Comparison of ENCODE assay signal across 24 cellular contexts in the genomic region with DNA sequence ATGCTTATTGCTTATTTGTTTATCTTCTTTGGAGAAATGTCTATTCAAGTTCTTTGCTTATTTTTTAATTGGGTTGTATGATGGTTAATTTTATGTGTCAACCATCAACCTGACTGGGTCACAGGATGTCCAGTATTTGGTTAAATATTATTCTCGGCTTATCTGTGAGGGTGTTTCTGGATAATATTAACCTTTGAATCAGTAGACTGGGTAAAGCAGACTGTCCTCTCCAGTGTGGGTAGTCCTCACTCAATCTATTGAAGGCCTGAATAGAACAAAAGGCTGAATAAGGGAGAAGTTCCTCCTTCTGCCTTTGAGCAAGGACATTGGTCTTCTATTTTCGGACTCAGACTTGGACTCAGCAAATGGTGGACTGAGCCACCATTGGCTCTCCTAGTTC.
"Had no signal": no experiment of that assay in that cellular context is flagged by ENCODE, and none has a peak within 500 bp of the region (broad histone marks: within the 10 kb centered on the region; RNA-seq: fewer than 3 reads in every experiment).

No MANE protein-coding gene starts in this region.

- H3K9me3 Mint-ChIP-seq: activated naive CD4-positive, alpha-beta T cell treated with anti-CD3 and anti-CD28 coated beads, Interleukin-2, amount 10 ng/mL, durations not matched to agents 7 days and 5 days; activated naive CD8-positive, alpha-beta T cell treated with anti-CD3 and anti-CD28 coated beads, Interleukin-2, amount 10 ng/mL, durations not matched to agents 7 days and 5 days; naive thymus-derived CD8-positive, alpha-beta T cell; stimulated activated effector memory CD8-positive, alpha-beta T cell treated with anti-CD3 and anti-CD28 coated beads, Interleukin-12 subunit alpha, Interleukin-12 subunit beta, amount 100 ng/mL, for 72 hours; stimulated activated naive CD8-positive, alpha-beta T cell treated with anti-CD3 and anti-CD28 coated beads, Interleukin-15, Interleukin-2, amounts not matched to agents 100 ng/mL and 50 ng/mL, for 24 hours had no signal

- H3K9me3 ChIP-seq: breast epithelium, esophagus muscularis mucosa, heart right ventricle, upper lobe of right lung had no signal

- H3K4me1 Mint-ChIP-seq: activated naive CD4-positive, alpha-beta T cell treated with anti-CD3 and anti-CD28 coated beads, Interleukin-2, amount 10 ng/mL, durations not matched to agents 7 days and 5 days; stimulated activated effector memory CD8-positive, alpha-beta T cell treated with anti-CD3 and anti-CD28 coated beads, Interleukin-12 subunit alpha, Interleukin-12 subunit beta, amount 100 ng/mL, for 72 hours had no signal

- ATAC-seq: heart right ventricle; left ventricle myocardium superior; naive thymus-derived CD8-positive, alpha-beta T cell; right cardiac atrium; stimulated activated effector memory CD8-positive, alpha-beta T cell treated with anti-CD3 and anti-CD28 coated beads, Interleukin-12 subunit alpha, Interleukin-12 subunit beta, amount 100 ng/mL, for 72 hours; upper lobe of right lung had no signal

- H3K4me3 ChIP-seq: breast epithelium, esophagus muscularis mucosa, heart right ventricle, upper lobe of right lung had no signal

- H3K4me3 Mint-ChIP-seq: activated naive CD4-positive, alpha-beta T cell treated with anti-CD3 and anti-CD28 coated beads, Interleukin-2, amount 10 ng/mL, durations not matched to agents 7 days and 5 days; activated naive CD8-positive, alpha-beta T cell treated with anti-CD3 and anti-CD28 coated beads, Interleukin-2, amount 10 ng/mL, durations not matched to agents 7 days and 5 days; endodermal cell; naive thymus-derived CD8-positive, alpha-beta T cell; stimulated activated effector memory CD8-positive, alpha-beta T cell treated with anti-CD3 and anti-CD28 coated beads, Interleukin-12 subunit alpha, Interleukin-12 subunit beta, amount 100 ng/mL, for 72 hours; stimulated activated naive CD8-positive, alpha-beta T cell treated with anti-CD3 and anti-CD28 coated beads, Interleukin-15, Interleukin-2, amounts not matched to agents 100 ng/mL and 50 ng/mL, for 24 hours had no signal

- H3K36me3 Mint-ChIP-seq: stimulated activated effector memory CD8-positive, alpha-beta T cell treated with anti-CD3 and anti-CD28 coated beads, Interleukin-12 subunit alpha, Interleukin-12 subunit beta, amount 100 ng/mL, for 72 hours had no signal

- DNase-seq: activated CD4-positive, alpha-beta T cell treated with anti-CD3 and anti-CD28 coated beads for 48 hours; activated CD4-positive, alpha-beta T cell treated with anti-CD3 and anti-CD28 coated beads, Interleukin-2, amount 50 U/mL, for 48 hours; activated CD8-positive, alpha-beta memory T cell treated with anti-CD3 and anti-CD28 coated beads for 24 hours; activated gamma-delta T cell; activated naive CD4-positive, alpha-beta T cell treated with anti-CD3 and anti-CD28 coated beads, Interleukin-2, amount 10 ng/mL, durations not matched to agents 7 days and 5 days; activated naive CD8-positive, alpha-beta T cell treated with anti-CD3 and anti-CD28 coated beads, Interleukin-2, amount 10 ng/mL, durations not matched to agents 7 days and 5 days; amygdala; central memory CD4-positive, alpha-beta T cell; endodermal cell; foreskin melanocyte; heart right ventricle; left ventricle myocardium superior; mammary epithelial cell; midbrain; naive thymus-derived CD8-positive, alpha-beta T cell; right cardiac atrium; stimulated activated CD4-positive, alpha-beta T cell treated with anti-CD3 and anti-CD28 coated beads, Interleukin-4, amount 100 ng/mL, for 24 hours; T-helper 9 cell; upper lobe of right lung had no signal

- H3K27ac ChIP-seq: breast epithelium, upper lobe of right lung, VCaP had no signal

- H3K27ac Mint-ChIP-seq: activated naive CD4-positive, alpha-beta T cell treated with anti-CD3 and anti-CD28 coated beads, Interleukin-2, amount 10 ng/mL, durations not matched to agents 7 days and 5 days; activated naive CD8-positive, alpha-beta T cell treated with anti-CD3 and anti-CD28 coated beads, Interleukin-2, amount 10 ng/mL, durations not matched to agents 7 days and 5 days; endodermal cell; stimulated activated effector memory CD8-positive, alpha-beta T cell treated with anti-CD3 and anti-CD28 coated beads, Interleukin-12 subunit alpha, Interleukin-12 subunit beta, amount 100 ng/mL, for 72 hours; stimulated activated naive CD8-positive, alpha-beta T cell treated with anti-CD3 and anti-CD28 coated beads, Interleukin-15, Interleukin-2, amounts not matched to agents 100 ng/mL and 50 ng/mL, for 24 hours had no signal

- H3K36me3 ChIP-seq: breast epithelium, upper lobe of right lung had no signal

- H3K27me3 ChIP-seq: breast epithelium, esophagus muscularis mucosa, heart right ventricle, upper lobe of right lung had no signal

- H3K4me1 ChIP-seq: breast epithelium had no signal

- H3K27me3 Mint-ChIP-seq: activated naive CD4-positive, alpha-beta T cell treated with anti-CD3 and anti-CD28 coated beads, Interleukin-2, amount 10 ng/mL, durations not matched to agents 7 days and 5 days; activated naive CD8-positive, alpha-beta T cell treated with anti-CD3 and anti-CD28 coated beads, Interleukin-2, amount 10 ng/mL, durations not matched to agents 7 days and 5 days; naive thymus-derived CD8-positive, alpha-beta T cell; stimulated activated naive CD8-positive, alpha-beta T cell treated with anti-CD3 and anti-CD28 coated beads, Interleukin-15, Interleukin-2, amounts not matched to agents 100 ng/mL and 50 ng/mL, for 24 hours had no signal
